Comparison of ENCODE assay signal across 1 cellular context in the genomic region with DNA sequence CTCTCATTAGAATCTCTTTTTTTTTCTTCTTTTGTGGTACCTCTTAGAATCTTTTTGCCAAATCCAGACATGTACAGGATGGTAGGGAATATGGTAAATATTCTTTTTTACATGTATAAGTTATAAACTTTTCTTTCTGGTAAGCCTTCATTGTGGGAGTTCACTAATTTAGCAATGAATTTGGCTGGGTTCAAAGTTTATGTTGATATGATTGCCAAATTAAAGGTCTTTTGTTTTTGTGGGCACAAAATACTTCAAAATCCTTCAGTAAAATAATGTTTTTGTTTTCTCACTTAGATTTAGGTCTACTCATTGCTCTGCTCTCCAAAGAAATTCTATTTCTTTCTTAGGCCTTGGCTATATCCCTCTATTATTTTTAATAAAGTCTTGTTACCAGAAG.
TF ChIP-seq lines count a peak whose summit lies in the region.

No MANE protein-coding gene starts in this region.

TF ChIP-seq in HCT116, 20 proteins besides CTCF, POLR2A, EP300 and RAD21 (continued from another document):
- TF ChIP-seq, protein P1, sequence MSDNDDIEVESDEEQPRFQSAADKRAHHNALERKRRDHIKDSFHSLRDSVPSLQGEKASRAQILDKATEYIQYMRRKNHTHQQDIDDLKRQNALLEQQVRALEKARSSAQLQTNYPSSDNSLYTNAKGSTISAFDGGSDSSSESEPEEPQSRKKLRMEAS (IDR thresholded peaks at IDR 0.05): no peak
- TF ChIP-seq, protein P2, sequence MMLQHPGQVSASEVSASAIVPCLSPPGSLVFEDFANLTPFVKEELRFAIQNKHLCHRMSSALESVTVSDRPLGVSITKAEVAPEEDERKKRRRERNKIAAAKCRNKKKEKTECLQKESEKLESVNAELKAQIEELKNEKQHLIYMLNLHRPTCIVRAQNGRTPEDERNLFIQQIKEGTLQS (IDR thresholded peaks at IDR 0.05): no peak
TF ChIP-seq in HCT116: peak in this region for 0.
